1 cellular context compared by ENCODE assay signal in the genomic region with DNA sequence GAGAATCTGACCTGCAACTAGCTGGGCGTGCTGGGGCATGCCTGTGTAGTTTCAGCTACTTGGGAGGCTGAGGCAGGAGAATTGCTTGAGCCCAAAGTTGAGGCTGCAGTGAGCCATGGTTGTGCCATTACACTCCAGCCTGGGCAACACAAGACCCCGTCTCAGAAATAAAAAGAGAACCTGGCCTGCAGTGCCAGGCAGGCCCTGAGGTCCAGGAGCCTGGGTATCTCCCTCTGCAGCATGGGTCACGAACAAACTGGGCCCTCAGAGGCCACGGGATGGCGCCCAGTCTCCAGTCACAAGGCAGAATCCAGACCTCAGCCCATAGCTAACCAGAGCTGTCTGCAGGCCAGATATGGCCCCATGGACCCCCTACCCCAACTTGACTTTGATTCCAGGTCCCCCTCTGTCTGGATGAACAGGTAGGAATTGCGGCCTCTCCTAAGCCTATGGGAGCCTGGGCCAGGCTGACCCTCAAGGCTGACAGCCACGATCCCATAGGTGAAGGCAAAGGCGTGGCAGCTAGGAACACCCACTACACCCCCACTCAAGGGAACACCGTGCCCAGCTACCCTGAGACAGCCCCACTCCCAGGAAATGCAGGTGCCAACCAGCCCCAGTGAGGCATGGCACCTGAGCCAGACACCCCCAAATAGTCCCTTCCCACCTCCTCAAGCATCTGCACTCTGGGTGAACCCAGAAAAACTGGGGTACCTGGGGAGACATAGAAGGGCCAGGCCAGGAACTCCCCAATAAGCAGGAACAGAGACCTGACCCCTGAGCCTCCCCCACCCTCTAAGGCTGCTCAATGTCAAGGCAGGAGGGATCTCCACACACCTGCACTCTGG.
A peak's percentile ranks its signal among the peaks of the same experiment; 100 is the strongest.
TF ChIP-seq lines count a peak whose summit lies in the region.

No MANE protein-coding gene starts in this region.

TF ChIP-seq in HepG2, 621 proteins besides CTCF, POLR2A, EP300 and RAD21 (continues in another document):
- TF ChIP-seq POLR2AphosphoS2 (IDR thresholded peaks at IDR 0.05; ENCODE audit: low read depth, low read length): peak; percentile 96
- TF ChIP-seq, protein P1, sequence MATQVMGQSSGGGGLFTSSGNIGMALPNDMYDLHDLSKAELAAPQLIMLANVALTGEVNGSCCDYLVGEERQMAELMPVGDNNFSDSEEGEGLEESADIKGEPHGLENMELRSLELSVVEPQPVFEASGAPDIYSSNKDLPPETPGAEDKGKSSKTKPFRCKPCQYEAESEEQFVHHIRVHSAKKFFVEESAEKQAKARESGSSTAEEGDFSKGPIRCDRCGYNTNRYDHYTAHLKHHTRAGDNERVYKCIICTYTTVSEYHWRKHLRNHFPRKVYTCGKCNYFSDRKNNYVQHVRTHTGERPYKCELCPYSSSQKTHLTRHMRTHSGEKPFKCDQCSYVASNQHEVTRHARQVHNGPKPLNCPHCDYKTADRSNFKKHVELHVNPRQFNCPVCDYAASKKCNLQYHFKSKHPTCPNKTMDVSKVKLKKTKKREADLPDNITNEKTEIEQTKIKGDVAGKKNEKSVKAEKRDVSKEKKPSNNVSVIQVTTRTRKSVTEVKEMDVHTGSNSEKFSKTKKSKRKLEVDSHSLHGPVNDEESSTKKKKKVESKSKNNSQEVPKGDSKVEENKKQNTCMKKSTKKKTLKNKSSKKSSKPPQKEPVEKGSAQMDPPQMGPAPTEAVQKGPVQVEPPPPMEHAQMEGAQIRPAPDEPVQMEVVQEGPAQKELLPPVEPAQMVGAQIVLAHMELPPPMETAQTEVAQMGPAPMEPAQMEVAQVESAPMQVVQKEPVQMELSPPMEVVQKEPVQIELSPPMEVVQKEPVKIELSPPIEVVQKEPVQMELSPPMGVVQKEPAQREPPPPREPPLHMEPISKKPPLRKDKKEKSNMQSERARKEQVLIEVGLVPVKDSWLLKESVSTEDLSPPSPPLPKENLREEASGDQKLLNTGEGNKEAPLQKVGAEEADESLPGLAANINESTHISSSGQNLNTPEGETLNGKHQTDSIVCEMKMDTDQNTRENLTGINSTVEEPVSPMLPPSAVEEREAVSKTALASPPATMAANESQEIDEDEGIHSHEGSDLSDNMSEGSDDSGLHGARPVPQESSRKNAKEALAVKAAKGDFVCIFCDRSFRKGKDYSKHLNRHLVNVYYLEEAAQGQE (IDR thresholded peaks at IDR 0.05; ENCODE audit: borderline replicate concordance in 1 of 2, low read depth in 1 of 2, low read length in 2 of 2): no peak
- TF ChIP-seq MTA1 (CRISPR knock-in tag; IDR thresholded peaks at IDR 0.05; ENCODE audit: borderline replicate concordance): no peak
- TF ChIP-seq, protein P2, sequence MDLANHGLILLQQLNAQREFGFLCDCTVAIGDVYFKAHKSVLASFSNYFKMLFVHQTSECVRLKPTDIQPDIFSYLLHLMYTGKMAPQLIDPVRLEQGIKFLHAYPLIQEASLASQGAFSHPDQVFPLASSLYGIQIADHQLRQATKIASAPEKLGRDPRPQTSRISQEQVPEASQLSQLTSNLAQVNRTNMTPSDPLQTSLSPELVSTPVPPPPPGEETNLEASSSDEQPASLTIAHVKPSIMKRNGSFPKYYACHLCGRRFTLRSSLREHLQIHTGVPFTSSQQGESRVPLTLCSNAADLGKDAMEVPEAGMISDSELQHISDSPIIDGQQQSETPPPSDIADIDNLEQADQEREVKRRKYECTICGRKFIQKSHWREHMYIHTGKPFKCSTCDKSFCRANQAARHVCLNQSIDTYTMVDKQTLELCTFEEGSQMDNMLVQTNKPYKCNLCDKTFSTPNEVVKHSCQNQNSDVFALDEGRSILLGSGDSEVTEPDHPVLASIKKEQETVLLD (CRISPR knock-in tag; IDR thresholded peaks at IDR 0.05; ENCODE audit: low read depth): no peak
- TF ChIP-seq TAF1 (CRISPR knock-in tag; IDR thresholded peaks at IDR 0.05): no peak
- no peak for TF ChIP-seq ELF3 (CRISPR knock-in tag; IDR thresholded peaks at IDR 0.05)
- no peak for TF ChIP-seq BRCA1 (CRISPR knock-in tag; IDR thresholded peaks at IDR 0.05)
- TF ChIP-seq MXI1 (IDR thresholded peaks at IDR 0.05; ENCODE audit: borderline replicate concordance, low read depth, low read length): 0 out of 3 replicates have a peak, but pooled peaks have one; percentile 6
- no peak for TF ChIP-seq ZNF20 (CRISPR knock-in tag; IDR thresholded peaks at IDR 0.05)
- TF ChIP-seq, protein P3, sequence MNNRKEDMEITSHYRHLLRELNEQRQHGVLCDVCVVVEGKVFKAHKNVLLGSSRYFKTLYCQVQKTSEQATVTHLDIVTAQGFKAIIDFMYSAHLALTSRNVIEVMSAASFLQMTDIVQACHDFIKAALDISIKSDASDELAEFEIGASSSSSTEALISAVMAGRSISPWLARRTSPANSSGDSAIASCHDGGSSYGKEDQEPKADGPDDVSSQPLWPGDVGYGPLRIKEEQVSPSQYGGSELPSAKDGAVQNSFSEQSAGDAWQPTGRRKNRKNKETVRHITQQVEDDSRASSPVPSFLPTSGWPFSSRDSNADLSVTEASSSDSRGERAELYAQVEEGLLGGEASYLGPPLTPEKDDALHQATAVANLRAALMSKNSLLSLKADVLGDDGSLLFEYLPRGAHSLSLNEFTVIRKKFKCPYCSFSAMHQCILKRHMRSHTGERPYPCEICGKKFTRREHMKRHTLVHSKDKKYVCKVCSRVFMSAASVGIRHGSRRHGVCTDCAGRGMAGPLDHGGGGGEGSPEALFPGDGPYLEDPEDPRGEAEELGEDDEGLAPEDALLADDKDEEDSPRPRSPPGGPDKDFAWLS (CRISPR knock-in tag; IDR thresholded peaks at IDR 0.05; ENCODE audit: borderline replicate concordance): no peak
- peak; percentile 68 for TF ChIP-seq STAG1 (CRISPR knock-in tag; IDR thresholded peaks at IDR 0.05)
- no peak for TF ChIP-seq ZNF530 (CRISPR knock-in tag; IDR thresholded peaks at IDR 0.05; ENCODE audit: low read depth)
- TF ChIP-seq ZNF253 (CRISPR knock-in tag; IDR thresholded peaks at IDR 0.05; ENCODE audit: borderline replicate concordance): no peak
- TF ChIP-seq ZNF317 (CRISPR knock-in tag; IDR thresholded peaks at IDR 0.05): 0 out of 2 replicates have a peak, but pooled peaks have one; percentile 16
- peak; percentile 47 for TF ChIP-seq ZNF883 (CRISPR knock-in tag; IDR thresholded peaks at IDR 0.05; ENCODE audit: not compliant biosample characterization)
- no peak for TF ChIP-seq DMAP1 (CRISPR knock-in tag; IDR thresholded peaks at IDR 0.05)
- TF ChIP-seq, protein P4, sequence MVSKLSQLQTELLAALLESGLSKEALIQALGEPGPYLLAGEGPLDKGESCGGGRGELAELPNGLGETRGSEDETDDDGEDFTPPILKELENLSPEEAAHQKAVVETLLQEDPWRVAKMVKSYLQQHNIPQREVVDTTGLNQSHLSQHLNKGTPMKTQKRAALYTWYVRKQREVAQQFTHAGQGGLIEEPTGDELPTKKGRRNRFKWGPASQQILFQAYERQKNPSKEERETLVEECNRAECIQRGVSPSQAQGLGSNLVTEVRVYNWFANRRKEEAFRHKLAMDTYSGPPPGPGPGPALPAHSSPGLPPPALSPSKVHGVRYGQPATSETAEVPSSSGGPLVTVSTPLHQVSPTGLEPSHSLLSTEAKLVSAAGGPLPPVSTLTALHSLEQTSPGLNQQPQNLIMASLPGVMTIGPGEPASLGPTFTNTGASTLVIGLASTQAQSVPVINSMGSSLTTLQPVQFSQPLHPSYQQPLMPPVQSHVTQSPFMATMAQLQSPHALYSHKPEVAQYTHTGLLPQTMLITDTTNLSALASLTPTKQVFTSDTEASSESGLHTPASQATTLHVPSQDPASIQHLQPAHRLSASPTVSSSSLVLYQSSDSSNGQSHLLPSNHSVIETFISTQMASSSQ (IDR thresholded peaks at IDR 0.05; ENCODE audit: low read depth): no peak
- TF ChIP-seq, protein P4 (CRISPR knock-in tag; IDR thresholded peaks at IDR 0.05; ENCODE audit: borderline replicate concordance): no peak
- no peak for TF ChIP-seq ATM (IDR thresholded peaks at IDR 0.05; ENCODE audit: borderline replicate concordance)
- no peak for TF ChIP-seq SUZ12 (IDR thresholded peaks at IDR 0.05; ENCODE audit: low read depth, low read length)
- peak; percentile 75 for TF ChIP-seq POLR2AphosphoS5 (IDR thresholded peaks at IDR 0.05; ENCODE audit: low read depth, low read length)
- no peak for TF ChIP-seq NR2F6 (IDR thresholded peaks at IDR 0.05)
- TF ChIP-seq NR2F6 (CRISPR knock-in tag; IDR thresholded peaks at IDR 0.05): peak; percentile 6; the same call in 1 of the 2 replicates
- TF ChIP-seq ASH2L (IDR thresholded peaks at IDR 0.05; ENCODE audit: insufficient read length, low read depth, low read length): no peak
- no peak for TF ChIP-seq ZNF282 (IDR thresholded peaks at IDR 0.05; ENCODE audit: partially characterized antibody)
- TF ChIP-seq, protein P5, sequence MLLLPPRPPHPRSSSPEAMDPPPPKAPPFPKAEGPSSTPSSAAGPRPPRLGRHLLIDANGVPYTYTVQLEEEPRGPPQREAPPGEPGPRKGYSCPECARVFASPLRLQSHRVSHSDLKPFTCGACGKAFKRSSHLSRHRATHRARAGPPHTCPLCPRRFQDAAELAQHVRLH (CRISPR knock-in tag; IDR thresholded peaks at IDR 0.05; ENCODE audit: borderline replicate concordance, low read depth): no peak; the same call in 1 of the 2 replicates
- no peak for TF ChIP-seq MAFG (CRISPR knock-in tag; IDR thresholded peaks at IDR 0.05)
- TF ChIP-seq, protein P6, sequence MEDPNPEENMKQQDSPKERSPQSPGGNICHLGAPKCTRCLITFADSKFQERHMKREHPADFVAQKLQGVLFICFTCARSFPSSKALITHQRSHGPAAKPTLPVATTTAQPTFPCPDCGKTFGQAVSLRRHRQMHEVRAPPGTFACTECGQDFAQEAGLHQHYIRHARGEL (CRISPR knock-in tag; IDR thresholded peaks at IDR 0.05): no peak
- no peak for TF ChIP-seq SMC3 (IDR thresholded peaks at IDR 0.05; ENCODE audit: low read length)
- TF ChIP-seq ARHGAP35 (CRISPR knock-in tag; IDR thresholded peaks at IDR 0.05; ENCODE audit: borderline replicate concordance): no peak
- TF ChIP-seq ZNF768 (CRISPR knock-in tag; IDR thresholded peaks at IDR 0.05): no peak
- no peak for TF ChIP-seq SNAI1 (CRISPR knock-in tag; IDR thresholded peaks at IDR 0.05; ENCODE audit: borderline replicate concordance)
- TF ChIP-seq ZFP36 (IDR thresholded peaks at IDR 0.05; ENCODE audit: borderline replicate concordance, low read depth, low read length, partially characterized antibody): no peak
- TF ChIP-seq, protein P7, sequence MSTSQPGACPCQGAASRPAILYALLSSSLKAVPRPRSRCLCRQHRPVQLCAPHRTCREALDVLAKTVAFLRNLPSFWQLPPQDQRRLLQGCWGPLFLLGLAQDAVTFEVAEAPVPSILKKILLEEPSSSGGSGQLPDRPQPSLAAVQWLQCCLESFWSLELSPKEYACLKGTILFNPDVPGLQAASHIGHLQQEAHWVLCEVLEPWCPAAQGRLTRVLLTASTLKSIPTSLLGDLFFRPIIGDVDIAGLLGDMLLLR (CRISPR knock-in tag; IDR thresholded peaks at IDR 0.05): no peak
- TF ChIP-seq NR3C1 (CRISPR knock-in tag; IDR thresholded peaks at IDR 0.05): no peak
- TF ChIP-seq ZNF143 (CRISPR knock-in tag; IDR thresholded peaks at IDR 0.05): 0 out of 2 replicates have a peak, but pooled peaks have one; percentile 1
- peak; percentile 27; the same call in 1 of the 2 replicates for TF ChIP-seq ZNF160 (CRISPR knock-in tag; IDR thresholded peaks at IDR 0.05)
- no peak for TF ChIP-seq ZNF121 (CRISPR knock-in tag; IDR thresholded peaks at IDR 0.05)
- TF ChIP-seq, protein P8, sequence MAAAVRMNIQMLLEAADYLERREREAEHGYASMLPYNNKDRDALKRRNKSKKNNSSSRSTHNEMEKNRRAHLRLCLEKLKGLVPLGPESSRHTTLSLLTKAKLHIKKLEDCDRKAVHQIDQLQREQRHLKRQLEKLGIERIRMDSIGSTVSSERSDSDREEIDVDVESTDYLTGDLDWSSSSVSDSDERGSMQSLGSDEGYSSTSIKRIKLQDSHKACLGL (CRISPR knock-in tag; IDR thresholded peaks at IDR 0.05): no peak
- TF ChIP-seq, protein P9, sequence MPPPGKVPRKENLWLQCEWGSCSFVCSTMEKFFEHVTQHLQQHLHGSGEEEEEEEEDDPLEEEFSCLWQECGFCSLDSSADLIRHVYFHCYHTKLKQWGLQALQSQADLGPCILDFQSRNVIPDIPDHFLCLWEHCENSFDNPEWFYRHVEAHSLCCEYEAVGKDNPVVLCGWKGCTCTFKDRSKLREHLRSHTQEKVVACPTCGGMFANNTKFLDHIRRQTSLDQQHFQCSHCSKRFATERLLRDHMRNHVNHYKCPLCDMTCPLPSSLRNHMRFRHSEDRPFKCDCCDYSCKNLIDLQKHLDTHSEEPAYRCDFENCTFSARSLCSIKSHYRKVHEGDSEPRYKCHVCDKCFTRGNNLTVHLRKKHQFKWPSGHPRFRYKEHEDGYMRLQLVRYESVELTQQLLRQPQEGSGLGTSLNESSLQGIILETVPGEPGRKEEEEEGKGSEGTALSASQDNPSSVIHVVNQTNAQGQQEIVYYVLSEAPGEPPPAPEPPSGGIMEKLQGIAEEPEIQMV (CRISPR knock-in tag; IDR thresholded peaks at IDR 0.05; ENCODE audit: low read depth): no peak
- TF ChIP-seq ZNF615 (CRISPR knock-in tag; IDR thresholded peaks at IDR 0.05; ENCODE audit: borderline replicate concordance): 0 out of 2 replicates have a peak, but pooled peaks have one; percentile 30
- TF ChIP-seq NCOR1 (IDR thresholded peaks at IDR 0.05; ENCODE audit: borderline replicate concordance, low read length): no peak
- 0 out of 2 replicates have a peak, but pooled peaks have one; percentile 42 for TF ChIP-seq ZNF564 (CRISPR knock-in tag; IDR thresholded peaks at IDR 0.05)
- TF ChIP-seq ZMYM2 (CRISPR knock-in tag; IDR thresholded peaks at IDR 0.05): no peak
- no peak for TF ChIP-seq MYC (CRISPR knock-in tag; IDR thresholded peaks at IDR 0.05; ENCODE audit: borderline replicate concordance)
- 0 out of 2 replicates have a peak, but pooled peaks have one; percentile 60 for TF ChIP-seq ZNF607 (CRISPR knock-in tag; IDR thresholded peaks at IDR 0.05; ENCODE audit: borderline replicate concordance)
- TF ChIP-seq, protein P10, sequence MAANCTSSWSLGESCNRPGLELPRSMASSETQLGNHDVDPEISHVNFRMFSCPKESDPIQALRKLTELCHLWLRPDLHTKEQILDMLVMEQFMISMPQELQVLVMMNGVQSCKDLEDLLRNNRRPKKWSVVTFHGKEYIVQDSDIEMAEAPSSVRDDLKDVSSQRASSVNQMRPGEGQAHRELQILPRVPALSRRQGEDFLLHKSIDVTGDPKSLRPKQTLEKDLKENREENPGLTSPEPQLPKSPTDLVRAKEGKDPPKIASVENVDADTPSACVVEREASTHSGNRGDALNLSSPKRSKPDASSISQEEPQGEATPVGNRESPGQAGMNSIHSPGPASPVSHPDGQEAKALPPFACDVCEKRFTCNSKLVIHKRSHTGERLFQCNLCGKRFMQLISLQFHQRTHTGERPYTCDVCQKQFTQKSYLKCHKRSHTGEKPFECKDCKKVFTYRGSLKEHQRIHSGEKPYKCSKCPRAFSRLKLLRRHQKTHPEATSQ (CRISPR knock-in tag; IDR thresholded peaks at IDR 0.05; ENCODE audit: borderline replicate concordance): no peak
- TF ChIP-seq ZNF251 (CRISPR knock-in tag; IDR thresholded peaks at IDR 0.05): 0 out of 2 replicates have a peak, but pooled peaks have one; percentile 10
